10 cellular contexts compared by ENCODE assay signal in the genomic region with DNA sequence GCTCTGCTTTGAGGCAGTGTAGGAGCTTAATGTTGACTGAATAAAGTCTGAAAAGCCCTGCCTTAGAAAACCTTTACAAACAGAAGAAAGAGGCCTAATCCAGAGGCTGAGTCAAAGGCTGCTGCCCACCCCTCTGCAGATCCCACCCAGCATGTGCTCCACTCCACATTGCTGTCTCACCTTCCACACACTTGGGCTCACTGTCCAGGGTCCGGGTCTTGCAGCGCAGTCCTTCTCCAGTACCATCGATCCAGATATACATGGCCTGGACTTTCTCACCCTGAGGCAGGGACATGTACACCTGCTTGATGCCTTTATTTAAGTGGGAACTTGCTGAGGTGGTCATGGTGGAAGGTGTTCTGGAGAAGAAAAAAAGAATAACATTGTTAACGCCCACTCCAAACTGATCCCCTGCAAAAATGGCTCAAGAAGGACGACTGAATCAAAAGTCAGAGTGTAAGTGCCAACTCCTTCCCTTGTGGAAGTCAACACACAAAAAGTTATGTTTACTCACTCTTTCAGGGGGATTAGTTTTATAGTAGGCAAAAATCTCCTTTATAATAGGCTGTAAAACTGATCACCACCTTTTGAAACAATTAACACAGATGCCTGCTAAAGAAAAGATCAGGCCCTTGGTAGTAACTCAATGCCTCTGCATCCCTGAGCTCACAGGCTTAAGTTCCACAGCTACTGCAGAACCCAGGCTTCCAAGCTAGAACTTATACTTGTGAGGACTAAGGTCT. TPM values are rescaled to one million over a fixed set of nuclear protein-coding genes. Genes with fewer than 3 reads are reported as not detected.
DNase-seq lines count a peak whose midpoint lies in the region; ATAC-seq and TF ChIP-seq lines count a peak whose summit lies in the region.
"Had no signal": no experiment of that assay in that cellular context is flagged by ENCODE, and none has a peak within 500 bp of the region (broad histone marks: within the 10 kb centered on the region; RNA-seq: fewer than 3 reads in every experiment).

No MANE protein-coding gene starts in this region.

- BruUV-seq in mammary epithelial cell (replicated peaks; lab: Mats Ljungman, UMichigan), result no TSS peak

- H3K27ac ChIP-seq in mammary epithelial cell (ENCODE audit: insufficient read depth, low read depth, low read length) (no peak overlapping the region), thoracic aorta (peak overlapping the region in 1 of 2 donors; percentile 98), MM.1S (ENCODE audit: low read length) (no peak overlapping the region)

- ATAC-seq in memory B cell (ENCODE audit: low read depth) (no peak), thoracic aorta (ENCODE audit: insufficient number of reproducible peaks, low FRiP score, low read depth) (no peak)

- dilution Hi-C loops in mammary epithelial cell (cut with HindIII; ENCODE audit: low sequenced_read_pairs), result no loop called here

- H2AFZ ChIP-seq in mammary epithelial cell (ENCODE audit: low read depth, low read length), result no peak overlapping the region
- no peak overlapping the region for H2AFZ ChIP-seq in MM.1S (ENCODE audit: low read length)

- H3K9ac ChIP-seq in mammary epithelial cell (ENCODE audit: insufficient read depth, low read length), result no peak overlapping the region
- H3K9ac ChIP-seq in MM.1S (ENCODE audit: low read length), result no peak overlapping the region

- H3K9me3 Mint-ChIP-seq in activated CD4-positive, alpha-beta T cell treated with anti-CD3 and anti-CD28 coated beads, Interleukin-2, amount 10 ng/mL, durations not matched to agents 7 days and 5 days, result no peaks in the 10 kb centered on the region
- no peaks in the 10 kb centered on the region for H3K9me3 Mint-ChIP-seq in memory B cell

- WGBS in mammary epithelial cell (ENCODE audit: low coverage, missing lambda C conversion rate), result 85% methylated on average over 5 of the region's 5 CpGs

- H3K4me3 ChIP-seq in mammary epithelial cell (replicated peaks in 1 of 3; ENCODE audit: insufficient read depth in 1 of 3, low read depth in 2 of 3, low read length in 3 of 3) (peak overlapping the region; percentile 75 to 95 (median 82)), thoracic aorta (peak overlapping the region; percentile 98), MM.1S (ENCODE audit: low read length) (no peak overlapping the region)

- H3K36me3 ChIP-seq in mammary epithelial cell (ENCODE audit: insufficient read depth, low read length), result peaks cover 33% of the 10 kb centered on the region
- H3K36me3 ChIP-seq in thoracic aorta, result peaks cover 51% of the 10 kb centered on the region
- peaks cover 28% of the 10 kb centered on the region for H3K36me3 ChIP-seq in MM.1S (replicated peaks; ENCODE audit: insufficient read depth, low read length)

- POLR2A ChIA-PET in activated CD4-positive, alpha-beta T cell treated with anti-CD3 and anti-CD28 coated beads, Interleukin-2, amount 10 ng/mL, durations not matched to agents 7 days and 5 days (lab: Charles Lee), result no interaction called here
- POLR2A ChIA-PET in HEK293T (lab: Yijun Ruan, JAX), result no interaction called here

- H3K36me3 Mint-ChIP-seq in activated CD4-positive, alpha-beta T cell treated with anti-CD3 and anti-CD28 coated beads, Interleukin-2, amount 10 ng/mL, durations not matched to agents 7 days and 5 days (ENCODE audit: low read depth), result peaks cover 67% of the 10 kb centered on the region
- peaks cover 4% of the 10 kb centered on the region for H3K36me3 Mint-ChIP-seq in memory B cell

- peaks cover 61% of the 10 kb centered on the region for H3K79me2 ChIP-seq in mammary epithelial cell (ENCODE audit: insufficient read depth, low read length)
- peaks cover 25% of the 10 kb centered on the region for H3K79me2 ChIP-seq in MM.1S (ENCODE audit: low read length)

- H3K4me1 Mint-ChIP-seq in activated CD4-positive, alpha-beta T cell treated with anti-CD3 and anti-CD28 coated beads, Interleukin-2, amount 10 ng/mL, durations not matched to agents 7 days and 5 days, result peaks cover 50% of the 10 kb centered on the region
- peaks cover 20% of the 10 kb centered on the region for H3K4me1 Mint-ChIP-seq in memory B cell

- H3K9me3 ChIP-seq in mammary epithelial cell (replicated peaks; ENCODE audit: insufficient read depth, low read length) (no peaks in the 10 kb centered on the region), thoracic aorta (no peaks in the 10 kb centered on the region), MM.1S (replicated peaks; ENCODE audit: insufficient read depth, low read length) (no peaks in the 10 kb centered on the region)

- in situ Hi-C loops in mammary epithelial cell (cut with MboI; ENCODE audit: low sequenced_read_pairs in 2 of 2), result no loop called here

- H3K27ac Mint-ChIP-seq in activated CD4-positive, alpha-beta T cell treated with anti-CD3 and anti-CD28 coated beads, Interleukin-2, amount 10 ng/mL, durations not matched to agents 7 days and 5 days, result peak overlapping the region; percentile 22
- H3K27ac Mint-ChIP-seq in memory B cell, result peak overlapping the region; percentile 62

- intact Hi-C loops in mammary epithelial cell (cut with micrococcal nuclease), result no loop called here

- peaks cover 7% of the 10 kb centered on the region; the same call in 1 of the 2 replicates for H3F3A ChIP-seq in MM.1S (ENCODE audit: insufficient read depth, low read length)

- H3K27me3 ChIP-seq in mammary epithelial cell (ENCODE audit: insufficient read depth, low read length), result no peaks in the 10 kb centered on the region
- H3K27me3 ChIP-seq in thoracic aorta (replicated peaks; ENCODE audit: insufficient read depth), result no peaks in the 10 kb centered on the region
- H3K27me3 ChIP-seq in MM.1S (replicated peaks; ENCODE audit: insufficient read depth, low read length), result no peaks in the 10 kb centered on the region

- no peak for DNase-seq in activated CD4-positive, alpha-beta T cell treated with anti-CD3 and anti-CD28 coated beads, Interleukin-2, amount 10 ng/mL, durations not matched to agents 7 days and 5 days
- no peak for DNase-seq in activated CD4-positive, alpha-beta T cell treated with anti-CD3 and anti-CD28 coated beads, Interleukin-2, amount 50 U/mL, for 1 hour
- DNase-seq in mammary epithelial cell (no peak), memory B cell (ENCODE audit: low spot score in 2 of 2) (no peak), thoracic aorta (ENCODE audit: low spot score) (no peak), MM.1S (no peak), HEK293T (ENCODE audit: extremely low spot score) (no peak), foreskin melanocyte (no peak)

- H3K4me2 ChIP-seq in mammary epithelial cell (ENCODE audit: insufficient read depth, low read depth, low read length), result peak overlapping the region; percentile 68
- no peak overlapping the region for H3K4me2 ChIP-seq in MM.1S (ENCODE audit: low read depth, low read length)

- TF ChIP-seq CTCF in mammary epithelial cell (conservative IDR thresholded peaks at IDR 0.05 in 1 of 2, IDR thresholded peaks at IDR 0.05 in 1 of 2; ENCODE audit: extremely low read depth in 1 of 2, insufficient read depth in 1 of 2, low read depth in 1 of 2, low read length in 2 of 2) (no peak), thoracic aorta (IDR thresholded peaks at IDR 0.05) (no peak), MM.1S (IDR thresholded peaks at IDR 0.05; ENCODE audit: low read length) (no peak)

- peak overlapping the region; percentile 90 for H3K4me3 Mint-ChIP-seq in activated CD4-positive, alpha-beta T cell treated with anti-CD3 and anti-CD28 coated beads, Interleukin-2, amount 10 ng/mL, durations not matched to agents 7 days and 5 days
- H3K4me3 Mint-ChIP-seq in memory B cell, result no peak overlapping the region

- H3K27me3 Mint-ChIP-seq in activated CD4-positive, alpha-beta T cell treated with anti-CD3 and anti-CD28 coated beads, Interleukin-2, amount 10 ng/mL, durations not matched to agents 7 days and 5 days, result peaks cover 11% of the 10 kb centered on the region
- H3K27me3 Mint-ChIP-seq in memory B cell, result peaks cover 10% of the 10 kb centered on the region

- H3K4me1 ChIP-seq in mammary epithelial cell (ENCODE audit: insufficient read depth, low read length) (peaks cover 7% of the 10 kb centered on the region), thoracic aorta (ENCODE audit: control insufficient read depth in 1 of 2, low read depth in 2 of 2) (peaks cover 22 to 41% of the 10 kb centered on the region in 2 donors), MM.1S (ENCODE audit: low read length) (peaks cover 5% of the 10 kb centered on the region; the same call in 1 of the 2 replicates)

- H4K20me1 ChIP-seq in mammary epithelial cell (ENCODE audit: insufficient read depth, low read length) (peaks cover 5% of the 10 kb centered on the region), MM.1S (ENCODE audit: insufficient read depth, low read length) (no peaks in the 10 kb centered on the region)

- H3K9me2 ChIP-seq in MM.1S (replicated peaks; ENCODE audit: insufficient read depth, low read length), result no peaks in the 10 kb centered on the region

- CTCF ChIA-PET in activated CD4-positive, alpha-beta T cell treated with anti-CD3 and anti-CD28 coated beads, Interleukin-2, amount 10 ng/mL, durations not matched to agents 7 days and 5 days (lab: Charles Lee), result interaction anchor here (0.9 to 2.7 kb wide), 6 partner anchors 10 to 308 kb away, joined by 3 to 7 read pairs (median 3); no protein-coding TSS in a partner anchor
- CTCF ChIA-PET in mammary epithelial cell (lab: Charles Lee; ENCODE audit: low non-redundant PET), result no interaction called here
- CTCF ChIA-PET in HEK293T (lab: Yijun Ruan, JAX), result no interaction called here

TF ChIP-seq in HEK293T, 16 proteins besides CTCF, POLR2A, EP300 and RAD21:
- no peak for TF ChIP-seq TARDBP (IDR thresholded peaks at IDR 0.05)

RNA-seq across cellular contexts. Expression of a gene that starts 3.0 kb away (rescaled TPM):
- total RNA-seq in activated CD4-positive, alpha-beta T cell treated with anti-CD3 and anti-CD28 coated beads, Interleukin-2, amount 10 ng/mL, durations not matched to agents 7 days and 5 days, result 100 to 1,000 TPM; 140 to 146 TPM
- total RNA-seq in mammary epithelial cell (100 to 1,000 TPM; 400 to 471 TPM), thoracic aorta (100 to 1,000 TPM; 705 to 998 TPM)
- 893 TPM for polyA plus RNA-seq in mammary epithelial cell
- polyA minus RNA-seq in mammary epithelial cell, result 1,162 TPM

RNA-seq across cellular contexts. Expression of a gene that starts 11.9 kb away (rescaled TPM):
- total RNA-seq in activated CD4-positive, alpha-beta T cell treated with anti-CD3 and anti-CD28 coated beads, Interleukin-2, amount 10 ng/mL, durations not matched to agents 7 days and 5 days, result not detected
- total RNA-seq in mammary epithelial cell, result not detected
- not detected for polyA plus RNA-seq in mammary epithelial cell
- not detected for polyA minus RNA-seq in mammary epithelial cell
- not detected for total RNA-seq in thoracic aorta
- total RNA-seq: dermis microvascular lymphatic vessel endothelial cell; T-helper 1 cell treated with Interleukin-12 subunit alpha and Interleukin-12 subunit beta and Interleukin-4 antibody, amounts not matched to agents 30 ng/mL and 1 ng/mL, for 36 hours had no signal
